ENCODE assay signal across 8 cellular contexts in the genomic region with DNA sequence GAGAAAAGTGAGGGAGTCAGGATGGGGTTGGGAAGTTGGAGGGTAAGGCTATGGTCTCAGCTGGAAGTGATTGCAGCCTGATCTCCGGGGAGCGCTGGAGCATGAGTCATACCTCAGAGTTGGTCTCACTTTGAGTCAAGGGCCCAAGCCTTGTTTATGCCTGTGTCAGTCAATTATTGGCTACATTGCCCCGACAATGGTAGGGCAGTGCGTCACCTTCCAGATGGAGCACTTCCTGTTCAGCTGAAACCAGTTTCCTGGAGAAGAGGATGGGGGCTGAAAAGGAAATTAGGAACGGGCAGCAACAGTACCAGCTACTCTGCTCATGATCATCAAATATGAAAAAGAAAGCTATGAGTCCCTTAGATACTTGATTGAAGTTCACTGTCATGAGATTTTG.
A peak's percentile ranks its signal among the peaks of the same experiment; 100 is the strongest.
DNase-seq lines count a peak whose midpoint lies in the region; ATAC-seq and TF ChIP-seq lines count a peak whose summit lies in the region.

No MANE protein-coding gene starts in this region.

- peaks cover 2% of the 10 kb centered on the region for H3K36me3 Mint-ChIP-seq in activated T-helper 1 cell treated with anti-CD3 and anti-CD28 coated beads, Interleukin-12 subunit alpha, Interleukin-12 subunit beta, Interleukin-2, Interleukin-4 antibody, amounts not matched to agents 30 ng/mL and 10 ng/mL and 1 ng/mL, durations not matched to agents 14 hours and 24 hours and 36 hours (ENCODE audit: low read depth)

- intact Hi-C loops in activated T-helper 1 cell treated with anti-CD3 and anti-CD28 coated beads, Interleukin-12 subunit alpha, Interleukin-12 subunit beta, Interleukin-2, Interleukin-4 antibody, amounts not matched to agents 30 ng/mL and 10 ng/mL and 1 ng/mL, durations not matched to agents 14 hours and 24 hours and 36 hours (cut with micrococcal nuclease), result no loop called here
- intact Hi-C loops in tibial artery (cut with DNase I; ENCODE audit: low total_unique reads), result no loop called here

- H3K9me3 Mint-ChIP-seq in activated T-helper 1 cell treated with anti-CD3 and anti-CD28 coated beads, Interleukin-12 subunit alpha, Interleukin-12 subunit beta, Interleukin-2, Interleukin-4 antibody, amounts not matched to agents 30 ng/mL and 10 ng/mL and 1 ng/mL, durations not matched to agents 14 hours and 24 hours and 36 hours, result no peaks in the 10 kb centered on the region

- peak overlapping the region; percentile 81 for H3K27ac Mint-ChIP-seq in activated T-helper 1 cell treated with anti-CD3 and anti-CD28 coated beads, Interleukin-12 subunit alpha, Interleukin-12 subunit beta, Interleukin-2, Interleukin-4 antibody, amounts not matched to agents 30 ng/mL and 10 ng/mL and 1 ng/mL, durations not matched to agents 14 hours and 24 hours and 36 hours

- peaks cover 22% of the 10 kb centered on the region for H3K4me1 Mint-ChIP-seq in activated T-helper 1 cell treated with anti-CD3 and anti-CD28 coated beads, Interleukin-12 subunit alpha, Interleukin-12 subunit beta, Interleukin-2, Interleukin-4 antibody, amounts not matched to agents 30 ng/mL and 10 ng/mL and 1 ng/mL, durations not matched to agents 14 hours and 24 hours and 36 hours (ENCODE audit: low read depth)

- no peaks in the 10 kb centered on the region for H3K9me3 ChIP-seq in tibial artery

- H3K27me3 Mint-ChIP-seq in activated T-helper 1 cell treated with anti-CD3 and anti-CD28 coated beads, Interleukin-12 subunit alpha, Interleukin-12 subunit beta, Interleukin-2, Interleukin-4 antibody, amounts not matched to agents 30 ng/mL and 10 ng/mL and 1 ng/mL, durations not matched to agents 14 hours and 24 hours and 36 hours (ENCODE audit: insufficient read depth), result no peaks in the 10 kb centered on the region

- ATAC-seq in HG03175 (IDR thresholded peaks at IDR 0.05; ENCODE audit: unreplicated experiment) (no peak), GM21737 (IDR thresholded peaks at IDR 0.05; ENCODE audit: unreplicated experiment) (no peak)

- no peak for TF ChIP-seq CTCF in GM13977 (IDR thresholded peaks at IDR 0.05; ENCODE audit: extremely low read depth, insufficient read depth, missing control alignments)
- TF ChIP-seq CTCF in tibial artery (IDR thresholded peaks at IDR 0.05), result no peak

- H3K4me1 ChIP-seq in tibial artery, result no peaks in the 10 kb centered on the region

- no peaks in the 10 kb centered on the region for H3K36me3 ChIP-seq in tibial artery

- H3K27me3 ChIP-seq in tibial artery, result no peaks in the 10 kb centered on the region

- H3K27ac ChIP-seq in tibial artery, result no peak overlapping the region

- DNase-seq in GM13977 (ENCODE audit: low spot score) (peak; percentile 76), HS-27A (ENCODE audit: low read depth) (peak; percentile 7), tibial artery (no peak), NCI-H510A treated with DMSO at 0.1 percent for 48 hours (lab: John Stamatoyannopoulos, UW) (no peak)
- DNase-seq in activated T-helper 1 cell treated with anti-CD3 and anti-CD28 coated beads, Interleukin-12 subunit alpha, Interleukin-12 subunit beta, Interleukin-2, Interleukin-4 antibody, amounts not matched to agents 30 ng/mL and 10 ng/mL and 1 ng/mL, durations not matched to agents 14 hours and 24 hours and 36 hours (ENCODE audit: low spot score), result peak; percentile 56
- peak; percentile 76 for DNase-seq in stimulated activated CD4-positive, alpha-beta T cell treated with anti-CD3 and anti-CD28 coated beads, Interleukin-15, amount 100 ng/mL, for 24 hours

- peak overlapping the region; percentile 48 for H3K4me3 Mint-ChIP-seq in activated T-helper 1 cell treated with anti-CD3 and anti-CD28 coated beads, Interleukin-12 subunit alpha, Interleukin-12 subunit beta, Interleukin-2, Interleukin-4 antibody, amounts not matched to agents 30 ng/mL and 10 ng/mL and 1 ng/mL, durations not matched to agents 14 hours and 24 hours and 36 hours

- in situ Hi-C loops in GM13977 (cut with MboI; ENCODE audit: low pct_unique_long_range_greater_than_20kb, low sequenced_read_pairs, unreplicated experiment), result no loop called here

- H3K4me3 ChIP-seq in tibial artery, result no peak overlapping the region

Comparison
In these comparisons a context has a peak if more than half of its experiments do, and no peak if none do; other contexts are left out.
1. DNase-seq: peak in GM13977 (single experiment), HS-27A (single experiment), activated T-helper 1 cell treated with anti-CD3 and anti-CD28 coated beads, Interleukin-12 subunit alpha, Interleukin-12 subunit beta, Interleukin-2, Interleukin-4 antibody, amounts not matched to agents 30 ng/mL and 10 ng/mL and 1 ng/mL, durations not matched to agents 14 hours and 24 hours and 36 hours (single experiment) and stimulated activated CD4-positive, alpha-beta T cell treated with anti-CD3 and anti-CD28 coated beads, Interleukin-15, amount 100 ng/mL, for 24 hours (single experiment); none in tibial artery (0 of 2) and NCI-H510A treated with DMSO at 0.1 percent for 48 hours (single experiment).